ENCODE assay signal across 1 cellular context in the genomic region with DNA sequence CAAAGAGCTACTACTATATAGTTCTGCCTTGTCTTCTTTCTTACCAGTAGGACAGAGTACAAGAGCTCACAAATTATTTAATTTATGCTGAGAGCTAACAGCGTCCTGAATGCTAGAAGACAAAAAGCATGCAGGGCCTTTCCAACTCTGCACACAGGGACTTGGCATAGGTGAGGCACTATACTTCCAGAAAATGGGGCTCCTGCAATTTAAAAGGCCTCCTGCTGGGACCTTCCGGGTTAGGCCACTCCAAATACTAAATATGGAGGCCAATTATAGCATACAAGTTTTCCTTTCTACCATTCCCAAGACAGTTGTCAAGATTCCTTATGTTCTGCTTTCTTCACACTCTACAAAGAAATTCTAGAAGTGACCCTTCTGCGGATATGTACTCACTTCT.
TF ChIP-seq lines count a peak whose summit lies in the region.

No MANE protein-coding gene starts in this region.

TF ChIP-seq in endothelial cell of umbilical vein, 7 proteins besides CTCF, POLR2A, EP300 and RAD21 (continued from another document):
- TF ChIP-seq MYC (IDR thresholded peaks at IDR 0.05; ENCODE audit: low read depth, low read length): no peak
- TF ChIP-seq POLR2AphosphoS5 (IDR thresholded peaks at IDR 0.05; ENCODE audit: insufficient read depth, low read depth, low read length): no peak
- no peak for TF ChIP-seq JUN (IDR thresholded peaks at IDR 0.05; ENCODE audit: borderline replicate concordance, insufficient read depth, insufficient read length, low read depth)
- TF ChIP-seq, protein P1, sequence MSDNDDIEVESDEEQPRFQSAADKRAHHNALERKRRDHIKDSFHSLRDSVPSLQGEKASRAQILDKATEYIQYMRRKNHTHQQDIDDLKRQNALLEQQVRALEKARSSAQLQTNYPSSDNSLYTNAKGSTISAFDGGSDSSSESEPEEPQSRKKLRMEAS (IDR thresholded peaks at IDR 0.05; ENCODE audit: insufficient read depth, insufficient read length): no peak
- no peak for TF ChIP-seq GATA2 (IDR thresholded peaks at IDR 0.05; ENCODE audit: insufficient read depth, insufficient read length, low read depth, low read length)
- TF ChIP-seq EZH2 (IDR thresholded peaks at IDR 0.05; ENCODE audit: borderline replicate concordance, low read depth, low read length, severe bottlenecking): no peak
